27 cellular contexts compared by ENCODE assay signal in genomic region chr17:5640726-5641125, GRCh38. TPM values are rescaled to one million over a fixed set of nuclear protein-coding genes. Genes with fewer than 3 reads are reported as not detected.
A peak's percentile ranks its signal among the peaks of the same experiment; 100 is the strongest.
DNase-seq lines count a peak whose midpoint lies in the region; ATAC-seq, FAIRE-seq and TF ChIP-seq lines count a peak whose summit lies in the region.
"Had no signal": no experiment of that assay in that cellular context is flagged by ENCODE, and none has a peak within 500 bp of the region (broad histone marks: within the 10 kb centered on the region; RNA-seq: fewer than 3 reads in every experiment).

No MANE protein-coding gene starts in this region.

- no peaks in the 10 kb centered on the region for H3K79me2 ChIP-seq in GM23338 (replicated peaks; ENCODE audit: insufficient read depth)

- H3F3A ChIP-seq in GM23338 (replicated peaks; ENCODE audit: low read depth), result no peaks in the 10 kb centered on the region

- H3K4me2 ChIP-seq in GM23338, result no peak overlapping the region
- H3K4me2 ChIP-seq: BLaER1 had no signal

- TF ChIP-seq POLR2A in spleen (IDR thresholded peaks at IDR 0.05), result no peak
- TF ChIP-seq POLR2A in GM12892 (IDR thresholded peaks at IDR 0.05; ENCODE audit: low read depth, low read length), result no peak

- no peaks in the 10 kb centered on the region for H3K36me3 ChIP-seq in GM23338 (ENCODE audit: insufficient read depth)
- H3K36me3 ChIP-seq in spleen, result no peaks in the 10 kb centered on the region
- H3K36me3 ChIP-seq: BE2C, BLaER1 had no signal

- FAIRE-seq in GM12892 (lab: Jason Lieb, UNC), result no peak
- FAIRE-seq: A204.1, G401.6, GM12891, GM18507 had no signal

- DNase-seq in AG10803 (ENCODE audit: low read depth) (peak; percentile 10), GM23338 (ENCODE audit: low spot score) (no peak), dedifferentiated amniotic fluid mesenchymal stem cell (ENCODE audit: extremely low spot score) (peak; percentile 67), MV-4-11 (lab: John Stamatoyannopoulos, UW) (no peak), NCI-H1105 treated with DMSO at 0.1 percent for 48 hours (lab: John Stamatoyannopoulos, UW) (no peak), spleen (no peak), GM12892 (ENCODE audit: insufficient read length) (no peak)
- DNase-seq: 8988T; ACHN; BE2C; C1 segment of cervical spinal cord; CD4-positive, alpha-beta memory T cell; CD4-positive, CD25-positive, alpha-beta regulatory T cell; CD8-positive, alpha-beta memory T cell; COR-L47; DMS 273 treated with DMSO at 0.1 percent for 48 hours; DMS153; DMS53; DMS79; DND-41; GF-D8 had no signal

- no peak overlapping the region for H3K4me3 Mint-ChIP-seq in GM23338
- H3K4me3 Mint-ChIP-seq: CD14-positive monocyte; CD4-positive, alpha-beta memory T cell; CD4-positive, CD25-positive, alpha-beta regulatory T cell; CD8-positive, alpha-beta memory T cell had no signal

- H3K9me3 ChIP-seq in spleen, result no peaks in the 10 kb centered on the region
- H3K9me3 ChIP-seq: BE2C, BLaER1 had no signal

- no peak for ATAC-seq in GM23338

- TF ChIP-seq CTCF in AG10803 (conservative IDR thresholded peaks at IDR 0.05; ENCODE audit: low read length), result no peak
- TF ChIP-seq CTCF in GM23338 (conservative IDR thresholded peaks at IDR 0.05; ENCODE audit: low read depth in 2 of 2), result no peak
- no peak for TF ChIP-seq CTCF in spleen (IDR thresholded peaks at IDR 0.05 in 8 of 11, conservative IDR thresholded peaks at IDR 0.05 in 3 of 11)

- H3K4me1 Mint-ChIP-seq in GM23338, result no peaks in the 10 kb centered on the region
- H3K4me1 Mint-ChIP-seq: CD14-positive monocyte; CD4-positive, alpha-beta memory T cell; CD4-positive, CD25-positive, alpha-beta regulatory T cell; CD8-positive, alpha-beta memory T cell had no signal

- no peaks in the 10 kb centered on the region for H3K9me3 Mint-ChIP-seq in GM23338
- H3K9me3 Mint-ChIP-seq: CD4-positive, alpha-beta memory T cell; CD4-positive, CD25-positive, alpha-beta regulatory T cell; CD8-positive, alpha-beta memory T cell had no signal

- H3K36me3 Mint-ChIP-seq in GM23338 (ENCODE audit: low read depth), result no peaks in the 10 kb centered on the region
- H3K36me3 Mint-ChIP-seq: CD14-positive monocyte; CD4-positive, alpha-beta memory T cell; CD4-positive, CD25-positive, alpha-beta regulatory T cell; CD8-positive, alpha-beta memory T cell had no signal

- no peak overlapping the region for H3K27ac ChIP-seq in GM23338 (ENCODE audit: low read depth)
- H3K27ac ChIP-seq in spleen, result no peak overlapping the region
- H3K27ac ChIP-seq: BLaER1 had no signal

- H3K4me1 ChIP-seq in GM23338 (ENCODE audit: insufficient read depth) (no peaks in the 10 kb centered on the region), spleen (no peaks in the 10 kb centered on the region)
- H3K4me1 ChIP-seq: BE2C, BLaER1 had no signal

- WGBS in spleen, 5 donors, result 70 to 91% (median 88%) methylated on average over 2 of the region's 2 CpGs

- intact Hi-C loops in spleen (cut with DNase I; ENCODE audit: low total_unique reads), result no loop called here

- no peak overlapping the region for H3K4me3 ChIP-seq in AG10803 (ENCODE audit: low read length)
- H3K4me3 ChIP-seq in GM23338, result no peak overlapping the region
- H3K4me3 ChIP-seq in spleen, result no peak overlapping the region
- H3K4me3 ChIP-seq: BLaER1 had no signal

- H2AFZ ChIP-seq in GM23338, result no peak overlapping the region

- H3K27me3 ChIP-seq in GM23338 (ENCODE audit: insufficient read depth) (no peaks in the 10 kb centered on the region), spleen (replicated peaks in 1 of 7) (peaks cover 0 to 16% (median 0%) of the 10 kb centered on the region in 7 donors)
- H3K27me3 ChIP-seq: BE2C, BLaER1 had no signal

- peaks cover 3% of the 10 kb centered on the region; the same call in 1 of the 2 replicates for H3K9me2 ChIP-seq in GM23338 (ENCODE audit: insufficient read depth)

- peak overlapping the region; percentile 18; the same call in 1 of the 2 replicates for H3K27ac Mint-ChIP-seq in GM23338
- H3K27ac Mint-ChIP-seq: CD14-positive monocyte; CD4-positive, alpha-beta memory T cell; CD4-positive, CD25-positive, alpha-beta regulatory T cell; CD8-positive, alpha-beta memory T cell had no signal

- no peaks in the 10 kb centered on the region for H4K20me1 ChIP-seq in GM23338 (replicated peaks; ENCODE audit: insufficient read depth)
- H4K20me1 ChIP-seq: BLaER1 had no signal

- H3K27me3 Mint-ChIP-seq in GM23338 (ENCODE audit: insufficient read depth, low read depth, poor library complexity), result peaks cover 4% of the 10 kb centered on the region

TF ChIP-seq in GM23338, 12 proteins besides CTCF, POLR2A, EP300 and RAD21 (continues in another document):
- TF ChIP-seq REST (IDR thresholded peaks at IDR 0.05; ENCODE audit: unreplicated experiment) (no peak), NANOG (IDR thresholded peaks at IDR 0.05; ENCODE audit: borderline replicate concordance) (no peak)

RNA-seq across cellular contexts. Expression of gene NLRP1, which starts 56.4 kb away (rescaled TPM):
- total RNA-seq in GM23338 (2014; rRNA removed; shearing (Covaris generic)), result 10.3 and 16.2 TPM in 2 replicates
- 7.6 and 8.9 TPM in 2 replicates for polyA plus RNA-seq in GM23338 (2016; fragmentation: Nextera tagmentation; extraction: Ambion mirVana)
- 100 to 1,000 TPM in 2 of 7 donors, 10 to 100 TPM in 5; 71.1 to 145 (median 79.0) TPM for total RNA-seq in spleen
- polyA plus RNA-seq in spleen, result 10 to 100 TPM; 34.7 to 68.1 (median 62.0) TPM
- 20.1 TPM for polyA plus RNA-seq in GM12892 (2012; ENCODE audit: missing spikeins)

Comparison
In these comparisons a context has a peak if more than half of its experiments do, and no peak if none do; other contexts are left out.
1. DNase-seq: peak in AG10803 (single experiment) and dedifferentiated amniotic fluid mesenchymal stem cell (single experiment); none in GM23338 (single experiment), MV-4-11 (single experiment), NCI-H1105 treated with DMSO at 0.1 percent for 48 hours (single experiment), spleen (single experiment) and GM12892 (single experiment).